17 cellular contexts compared by ENCODE assay signal in the genomic region with DNA sequence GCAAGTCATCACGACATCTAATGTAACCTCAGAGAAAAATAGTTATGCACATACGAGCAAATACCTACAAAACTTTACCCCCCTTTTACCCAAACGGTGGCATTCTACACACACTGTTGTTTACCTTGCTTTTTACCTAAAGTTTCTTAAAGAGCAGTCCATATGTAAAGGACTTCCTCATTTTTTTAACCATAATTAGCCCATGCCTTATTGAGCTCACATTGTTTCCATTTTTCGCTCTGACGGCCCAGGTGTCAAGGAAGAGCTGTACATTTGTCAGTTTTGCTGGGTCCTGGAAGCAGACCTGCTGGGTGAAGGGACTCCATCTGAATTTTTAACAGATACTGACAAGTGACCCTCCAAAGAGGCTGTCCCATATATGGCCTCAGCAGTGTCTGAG.
DNase-seq lines count a peak whose midpoint lies in the region; ATAC-seq and TF ChIP-seq lines count a peak whose summit lies in the region.
"Had no signal": no experiment of that assay in that cellular context is flagged by ENCODE, and none has a peak within 500 bp of the region (broad histone marks: within the 10 kb centered on the region; RNA-seq: fewer than 3 reads in every experiment).

No MANE protein-coding gene starts in this region.

- H3K9ac ChIP-seq in endodermal cell (ENCODE audit: extremely low read depth, low read length, poor library complexity, severe bottlenecking), result no peak overlapping the region
- H3K9ac ChIP-seq: parathyroid adenoma had no signal

- H3K4me3 ChIP-seq in endodermal cell (ENCODE audit: low read length), result no peak overlapping the region
- H3K4me3 ChIP-seq: dorsolateral prefrontal cortex had no signal

- DNase-seq in activated naive CD8-positive, alpha-beta T cell treated with anti-CD3 and anti-CD28 coated beads, Interleukin-2, amount 50 U/mL, for 24 hours, result no peak
- DNase-seq in activated naive CD8-positive, alpha-beta T cell treated with anti-CD3 and anti-CD28 coated beads for 36 hours, result no peak
- DNase-seq in NOMO-1 (lab: John Stamatoyannopoulos, UW; ENCODE audit: unreplicated experiment in 2 of 2), result peak; percentile 30 to 43
- DNase-seq in endodermal cell, result peak; percentile 18
- no peak for DNase-seq in type B pancreatic cell (ENCODE audit: extremely low spot score, unreplicated experiment)
- DNase-seq in stimulated activated CD4-positive, alpha-beta T cell treated with anti-CD3 and anti-CD28 coated beads, Interleukin-4, amount 100 ng/mL, for 1 hour, result no peak
- no peak for DNase-seq in kidney glomerular epithelial cell (lab: John Stamatoyannopoulos, UW)
- DNase-seq in middle frontal gyrus (ENCODE audit: extremely low spot score, low spot score), result no peak
- DNase-seq: activated CD4-positive, alpha-beta T cell treated with anti-CD3 and anti-CD28 coated beads, Interleukin-2, amount 10 ng/mL, durations not matched to agents 24 days and 14 days; DMS 273 treated with DMSO at 0.1 percent for 48 hours; dorsolateral prefrontal cortex; foreskin melanocyte; midbrain; NCI-H1417 treated with DMSO at 0.1 percent for 48 hours; stimulated activated CD4-positive, alpha-beta T cell treated with anti-CD3 and anti-CD28 coated beads, Interleukin-12 subunit alpha, Interleukin-12 subunit beta, amount 100 ng/mL, for 4 hours had no signal

- no peaks in the 10 kb centered on the region for H3K27me3 Mint-ChIP-seq in activated naive CD8-positive, alpha-beta T cell treated with anti-CD3 and anti-CD28 coated beads, Interleukin-2, amount 50 U/mL, for 24 hours
- no peaks in the 10 kb centered on the region for H3K27me3 Mint-ChIP-seq in activated naive CD8-positive, alpha-beta T cell treated with anti-CD3 and anti-CD28 coated beads for 36 hours
- H3K27me3 Mint-ChIP-seq in endodermal cell (ENCODE audit: insufficient read depth) (no peaks in the 10 kb centered on the region), type B pancreatic cell (no peaks in the 10 kb centered on the region)
- H3K27me3 Mint-ChIP-seq: activated CD4-positive, alpha-beta T cell treated with anti-CD3 and anti-CD28 coated beads, Interleukin-2, amount 10 ng/mL, durations not matched to agents 24 days and 14 days had no signal

- H3K27ac Mint-ChIP-seq in activated naive CD8-positive, alpha-beta T cell treated with anti-CD3 and anti-CD28 coated beads, Interleukin-2, amount 50 U/mL, for 24 hours, result peak overlapping the region; percentile 22
- H3K27ac Mint-ChIP-seq in activated naive CD8-positive, alpha-beta T cell treated with anti-CD3 and anti-CD28 coated beads for 36 hours, result no peak overlapping the region
- no peak overlapping the region for H3K27ac Mint-ChIP-seq in endodermal cell
- H3K27ac Mint-ChIP-seq in type B pancreatic cell, result peak overlapping the region; percentile 37

- H3K4me3 Mint-ChIP-seq in activated naive CD8-positive, alpha-beta T cell treated with anti-CD3 and anti-CD28 coated beads, Interleukin-2, amount 50 U/mL, for 24 hours, result no peak overlapping the region
- H3K4me3 Mint-ChIP-seq in activated naive CD8-positive, alpha-beta T cell treated with anti-CD3 and anti-CD28 coated beads for 36 hours, result no peak overlapping the region
- H3K4me3 Mint-ChIP-seq in endodermal cell (no peak overlapping the region), type B pancreatic cell (peak overlapping the region; percentile 15)
- H3K4me3 Mint-ChIP-seq: activated CD4-positive, alpha-beta T cell treated with anti-CD3 and anti-CD28 coated beads, Interleukin-2, amount 10 ng/mL, durations not matched to agents 24 days and 14 days; T-helper 2 cell treated with Interferon-gamma antibody and Interleukin-4, amounts not matched to agents 5 μg/mL and 100 μg/mL, for 36 hours had no signal

- no peaks in the 10 kb centered on the region for H3K27me3 ChIP-seq in endodermal cell (ENCODE audit: control insufficient read depth, insufficient read depth, low read length, poor library complexity, severe bottlenecking)
- H3K27me3 ChIP-seq: dorsolateral prefrontal cortex had no signal

- peaks cover 14% of the 10 kb centered on the region for H3K36me3 Mint-ChIP-seq in activated naive CD8-positive, alpha-beta T cell treated with anti-CD3 and anti-CD28 coated beads, Interleukin-2, amount 50 U/mL, for 24 hours (ENCODE audit: low read depth)
- H3K36me3 Mint-ChIP-seq in activated naive CD8-positive, alpha-beta T cell treated with anti-CD3 and anti-CD28 coated beads for 36 hours, result peaks cover 10% of the 10 kb centered on the region
- no peaks in the 10 kb centered on the region for H3K36me3 Mint-ChIP-seq in endodermal cell (ENCODE audit: low read depth)
- H3K36me3 Mint-ChIP-seq in type B pancreatic cell, result peaks cover 11% of the 10 kb centered on the region

- H3K9me3 Mint-ChIP-seq in activated naive CD8-positive, alpha-beta T cell treated with anti-CD3 and anti-CD28 coated beads, Interleukin-2, amount 50 U/mL, for 24 hours, result no peaks in the 10 kb centered on the region
- no peaks in the 10 kb centered on the region for H3K9me3 Mint-ChIP-seq in activated naive CD8-positive, alpha-beta T cell treated with anti-CD3 and anti-CD28 coated beads for 36 hours
- no peaks in the 10 kb centered on the region for H3K9me3 Mint-ChIP-seq in endodermal cell
- H3K9me3 Mint-ChIP-seq in type B pancreatic cell, result no peaks in the 10 kb centered on the region
- H3K9me3 Mint-ChIP-seq: activated CD4-positive, alpha-beta T cell treated with anti-CD3 and anti-CD28 coated beads, Interleukin-2, amount 10 ng/mL, durations not matched to agents 24 days and 14 days; T-helper 2 cell treated with Interferon-gamma antibody and Interleukin-4, amounts not matched to agents 5 μg/mL and 100 μg/mL, for 36 hours had no signal

- no peak for ATAC-seq in activated naive CD8-positive, alpha-beta T cell treated with anti-CD3 and anti-CD28 coated beads, Interleukin-2, amount 50 U/mL, for 24 hours

- H3K9me3 ChIP-seq in endodermal cell (ENCODE audit: control insufficient read depth, low read length), result no peaks in the 10 kb centered on the region

- WGBS in endodermal cell (ENCODE audit: insufficient coverage in 1 of 2, insufficient read length in 1 of 2), 2 experiments, result 90 to 92% methylated on average over 3 to 5 of the region's 5 CpGs

- H3K36me3 ChIP-seq in endodermal cell (ENCODE audit: control insufficient read depth, insufficient read depth, low read length), result peaks cover 4% of the 10 kb centered on the region

- TF ChIP-seq CTCF in endodermal cell (conservative IDR thresholded peaks at IDR 0.05) (no peak), type B pancreatic cell (conservative IDR thresholded peaks at IDR 0.05) (no peak)

- H3K4me1 ChIP-seq in endodermal cell (ENCODE audit: control insufficient read depth, insufficient read depth, low read length), result peaks cover 9% of the 10 kb centered on the region

- peaks cover 84% of the 10 kb centered on the region for H3K4me1 Mint-ChIP-seq in activated naive CD8-positive, alpha-beta T cell treated with anti-CD3 and anti-CD28 coated beads, Interleukin-2, amount 50 U/mL, for 24 hours
- peaks cover 81% of the 10 kb centered on the region for H3K4me1 Mint-ChIP-seq in activated naive CD8-positive, alpha-beta T cell treated with anti-CD3 and anti-CD28 coated beads for 36 hours
- peaks cover 55% of the 10 kb centered on the region for H3K4me1 Mint-ChIP-seq in endodermal cell
- peaks cover 81% of the 10 kb centered on the region for H3K4me1 Mint-ChIP-seq in type B pancreatic cell (ENCODE audit: unreplicated experiment)

- H3K27ac ChIP-seq in endodermal cell (ENCODE audit: low read depth, low read length), result no peak overlapping the region
- H3K27ac ChIP-seq: parathyroid adenoma had no signal

Comparison
In these comparisons a context has a peak if more than half of its experiments do, and no peak if none do; other contexts are left out.
1. H3K27ac Mint-ChIP-seq: peak in activated naive CD8-positive, alpha-beta T cell treated with anti-CD3 and anti-CD28 coated beads, Interleukin-2, amount 50 U/mL, for 24 hours (single experiment) and type B pancreatic cell (single experiment); none in activated naive CD8-positive, alpha-beta T cell treated with anti-CD3 and anti-CD28 coated beads for 36 hours (single experiment) and endodermal cell (single experiment).
2. DNase-seq: peak in NOMO-1 (2 of 2) and endodermal cell (single experiment); none in activated naive CD8-positive, alpha-beta T cell treated with anti-CD3 and anti-CD28 coated beads, Interleukin-2, amount 50 U/mL, for 24 hours (single experiment), activated naive CD8-positive, alpha-beta T cell treated with anti-CD3 and anti-CD28 coated beads for 36 hours (single experiment), type B pancreatic cell (single experiment), stimulated activated CD4-positive, alpha-beta T cell treated with anti-CD3 and anti-CD28 coated beads, Interleukin-4, amount 100 ng/mL, for 1 hour (single experiment), kidney glomerular epithelial cell (single experiment) and middle frontal gyrus (single experiment).